30 cellular contexts compared by ENCODE assay signal in genomic region chr7:8042796-8043535, GRCh38.
DNase-seq lines count a peak whose midpoint lies in the region; ATAC-seq and TF ChIP-seq lines count a peak whose summit lies in the region.
"Had no signal": no experiment of that assay in that cellular context is flagged by ENCODE, and none has a peak within 500 bp of the region (broad histone marks: within the 10 kb centered on the region; RNA-seq: fewer than 3 reads in every experiment).

No MANE protein-coding gene starts in this region.

- 84% methylated on average over 3 of the region's 3 CpGs for WGBS in suprapubic skin

- no peaks in the 10 kb centered on the region for H3K9me3 ChIP-seq in suprapubic skin
- H3K9me3 ChIP-seq: neutrophil, psoas muscle, sigmoid colon had no signal

- H3K4me3 Mint-ChIP-seq in T-helper 2 cell treated with Interferon-gamma antibody and Interleukin-4, amounts not matched to agents 5 μg/mL and 100 μg/mL, for 36 hours: peak overlapping the region; percentile 8
- H3K4me3 Mint-ChIP-seq in activated T-helper 1 cell treated with anti-CD3 and anti-CD28 coated beads, Interleukin-12 subunit alpha, Interleukin-12 subunit beta, Interleukin-2, Interleukin-4 antibody, amounts not matched to agents 30 ng/mL and 10 ng/mL and 1 ng/mL, durations not matched to agents 14 hours and 24 hours and 36 hours: no peak overlapping the region
- H3K4me3 Mint-ChIP-seq: endodermal cell; immature natural killer cell; stimulated activated naive B cell treated with anti-CD40 and anti-IgM and Interleukin-4, amounts not matched to agents 10 μg/mL and 1 μg/mL and 100 μg/mL, for 72 hours had no signal

- no peak for DNase-seq in T-helper 2 cell treated with Interferon-gamma antibody and Interleukin-4, amounts not matched to agents 5 μg/mL and 100 μg/mL, for 36 hours (ENCODE audit: low spot score)
- no peak for DNase-seq in T-helper 2 cell
- DNase-seq in AG04449 (ENCODE audit: low read depth, low spot score): peak; percentile 16
- no peak for DNase-seq in activated T-helper 1 cell treated with anti-CD3 and anti-CD28 coated beads, Interleukin-12 subunit alpha, Interleukin-12 subunit beta, Interleukin-2, Interleukin-4 antibody, amounts not matched to agents 30 ng/mL and 10 ng/mL and 1 ng/mL, durations not matched to agents 14 hours and 24 hours and 36 hours (ENCODE audit: low spot score)
- peak; percentile 6 for DNase-seq in fibroblast of gingiva (ENCODE audit: low read depth)
- DNase-seq in suprapubic skin (ENCODE audit: low spot score in 2 of 2): no peak
- DNase-seq: 8988T; activated CD4-positive, alpha-beta T cell treated with anti-CD3 and anti-CD28 coated beads, Interleukin-2, amount 50 U/mL, for 1 hour; activated CD8-positive, alpha-beta memory T cell treated with anti-CD3 and anti-CD28 coated beads, Interleukin-2, amount 50 U/mL, for 4 hours; activated gamma-delta T cell; amygdala; CD8-positive, alpha-beta memory T cell; DMS53; endodermal cell; GDM1; hypothalamus; immature natural killer cell; mesendoderm; NCI-H1048; NCI-H1694 treated with DMSO at 0.1 percent for 48 hours; psoas muscle; sigmoid colon; stimulated activated CD4-positive, alpha-beta T cell treated with anti-CD3 and anti-CD28 coated beads, Interleukin-4, amount 100 ng/mL, for 4 hours; stimulated activated naive B cell treated with anti-CD40 and anti-IgM and Interleukin-4, amounts not matched to agents 10 μg/mL and 1 μg/mL and 100 μg/mL, for 72 hours had no signal

- peak overlapping the region; percentile 22 for H3K27ac Mint-ChIP-seq in T-helper 2 cell treated with Interferon-gamma antibody and Interleukin-4, amounts not matched to agents 5 μg/mL and 100 μg/mL, for 36 hours
- peak overlapping the region; percentile 61 for H3K27ac Mint-ChIP-seq in activated T-helper 1 cell treated with anti-CD3 and anti-CD28 coated beads, Interleukin-12 subunit alpha, Interleukin-12 subunit beta, Interleukin-2, Interleukin-4 antibody, amounts not matched to agents 30 ng/mL and 10 ng/mL and 1 ng/mL, durations not matched to agents 14 hours and 24 hours and 36 hours
- H3K27ac Mint-ChIP-seq: endodermal cell; IgD-negative memory B cell; stimulated activated naive B cell treated with anti-CD40 and anti-IgM and Interleukin-4, amounts not matched to agents 10 μg/mL and 1 μg/mL and 100 μg/mL, for 72 hours had no signal

- peaks cover 3% of the 10 kb centered on the region for H3K36me3 ChIP-seq in suprapubic skin
- H3K36me3 ChIP-seq: neutrophil had no signal

- POLR2A ChIA-PET in AG04449 (lab: Yijun Ruan, JAX): interaction anchor here (0.6 kb wide), 1 partner anchor 20 kb away, joined by 3 read pairs; no protein-coding TSS in a partner anchor

- H3K4me1 ChIP-seq in suprapubic skin: no peaks in the 10 kb centered on the region
- H3K4me1 ChIP-seq: psoas muscle, sigmoid colon had no signal

- H3K4me3 ChIP-seq in AG04449 (ENCODE audit: low read depth, low read length) (no peak overlapping the region), suprapubic skin (no peak overlapping the region)
- H3K4me3 ChIP-seq: psoas muscle, sigmoid colon had no signal

- H3K27me3 ChIP-seq in suprapubic skin: no peaks in the 10 kb centered on the region
- H3K27me3 ChIP-seq: neutrophil, sigmoid colon had no signal

- CTCF ChIA-PET in AG04449 (lab: Yijun Ruan, JAX): interaction anchor here (0.8 kb wide), 1 partner anchor 11 kb away, joined by 3 read pairs; no protein-coding TSS in a partner anchor

- peaks cover 52% of the 10 kb centered on the region for H3K4me1 Mint-ChIP-seq in T-helper 2 cell treated with Interferon-gamma antibody and Interleukin-4, amounts not matched to agents 5 μg/mL and 100 μg/mL, for 36 hours (ENCODE audit: low read depth)
- H3K4me1 Mint-ChIP-seq in activated T-helper 1 cell treated with anti-CD3 and anti-CD28 coated beads, Interleukin-12 subunit alpha, Interleukin-12 subunit beta, Interleukin-2, Interleukin-4 antibody, amounts not matched to agents 30 ng/mL and 10 ng/mL and 1 ng/mL, durations not matched to agents 14 hours and 24 hours and 36 hours (ENCODE audit: low read depth): peaks cover 74% of the 10 kb centered on the region

- H3K27ac ChIP-seq in suprapubic skin: no peak overlapping the region
- H3K27ac ChIP-seq: neutrophil, psoas muscle, sigmoid colon had no signal

- peaks cover 38% of the 10 kb centered on the region for H3K36me3 Mint-ChIP-seq in T-helper 2 cell treated with Interferon-gamma antibody and Interleukin-4, amounts not matched to agents 5 μg/mL and 100 μg/mL, for 36 hours (ENCODE audit: low read depth)
- peaks cover 51% of the 10 kb centered on the region for H3K36me3 Mint-ChIP-seq in activated T-helper 1 cell treated with anti-CD3 and anti-CD28 coated beads, Interleukin-12 subunit alpha, Interleukin-12 subunit beta, Interleukin-2, Interleukin-4 antibody, amounts not matched to agents 30 ng/mL and 10 ng/mL and 1 ng/mL, durations not matched to agents 14 hours and 24 hours and 36 hours (ENCODE audit: low read depth)

- intact Hi-C loops in activated T-helper 1 cell treated with anti-CD3 and anti-CD28 coated beads, Interleukin-12 subunit alpha, Interleukin-12 subunit beta, Interleukin-2, Interleukin-4 antibody, amounts not matched to agents 30 ng/mL and 10 ng/mL and 1 ng/mL, durations not matched to agents 14 hours and 24 hours and 36 hours (cut with micrococcal nuclease): loop anchor here (10.0 kb wide), 1 partner anchor 448 kb away; no protein-coding TSS in a partner anchor

- no peaks in the 10 kb centered on the region for H3K27me3 Mint-ChIP-seq in T-helper 2 cell treated with Interferon-gamma antibody and Interleukin-4, amounts not matched to agents 5 μg/mL and 100 μg/mL, for 36 hours (ENCODE audit: low read depth)
- no peaks in the 10 kb centered on the region for H3K27me3 Mint-ChIP-seq in activated T-helper 1 cell treated with anti-CD3 and anti-CD28 coated beads, Interleukin-12 subunit alpha, Interleukin-12 subunit beta, Interleukin-2, Interleukin-4 antibody, amounts not matched to agents 30 ng/mL and 10 ng/mL and 1 ng/mL, durations not matched to agents 14 hours and 24 hours and 36 hours (ENCODE audit: insufficient read depth)
- H3K27me3 Mint-ChIP-seq: CD8-positive, alpha-beta memory T cell; IgD-negative memory B cell; stimulated activated naive B cell treated with anti-CD40 and anti-IgM and Interleukin-4, amounts not matched to agents 10 μg/mL and 1 μg/mL and 100 μg/mL, for 72 hours had no signal

- no peak for TF ChIP-seq POLR2A in suprapubic skin (IDR thresholded peaks at IDR 0.05)

- no peak for TF ChIP-seq EP300 in suprapubic skin (IDR thresholded peaks at IDR 0.05)

- ATAC-seq in HG03469 (IDR thresholded peaks at IDR 0.05; ENCODE audit: unreplicated experiment) (no peak), HG03280 (IDR thresholded peaks at IDR 0.05; ENCODE audit: unreplicated experiment) (no peak)
- ATAC-seq: esophagus mucosa; left lobe of liver; psoas muscle; stimulated activated naive B cell treated with anti-CD40 and anti-IgM and Interleukin-4, amounts not matched to agents 10 μg/mL and 1 μg/mL and 100 μg/mL, for 72 hours had no signal

- no peak for TF ChIP-seq CTCF in AG04449 (IDR thresholded peaks at IDR 0.05; ENCODE audit: insufficient read depth, low read length, missing control alignments)
- TF ChIP-seq CTCF in suprapubic skin (IDR thresholded peaks at IDR 0.05): no peak

- H3K9me3 Mint-ChIP-seq in T-helper 2 cell treated with Interferon-gamma antibody and Interleukin-4, amounts not matched to agents 5 μg/mL and 100 μg/mL, for 36 hours: peaks cover 8% of the 10 kb centered on the region
- H3K9me3 Mint-ChIP-seq in activated T-helper 1 cell treated with anti-CD3 and anti-CD28 coated beads, Interleukin-12 subunit alpha, Interleukin-12 subunit beta, Interleukin-2, Interleukin-4 antibody, amounts not matched to agents 30 ng/mL and 10 ng/mL and 1 ng/mL, durations not matched to agents 14 hours and 24 hours and 36 hours: peaks cover 17% of the 10 kb centered on the region
- H3K9me3 Mint-ChIP-seq: endodermal cell, immature natural killer cell had no signal

Comparison
In these comparisons a context has a peak if more than half of its experiments do, and no peak if none do; other contexts are left out.
1. DNase-seq: peak in AG04449 (single experiment) and fibroblast of gingiva (single experiment); none in T-helper 2 cell treated with Interferon-gamma antibody and Interleukin-4, amounts not matched to agents 5 μg/mL and 100 μg/mL, for 36 hours (single experiment), T-helper 2 cell (0 of 5), activated T-helper 1 cell treated with anti-CD3 and anti-CD28 coated beads, Interleukin-12 subunit alpha, Interleukin-12 subunit beta, Interleukin-2, Interleukin-4 antibody, amounts not matched to agents 30 ng/mL and 10 ng/mL and 1 ng/mL, durations not matched to agents 14 hours and 24 hours and 36 hours (single experiment) and suprapubic skin (0 of 2).